ENCODE assay signal across 26 cellular contexts in the genomic region with DNA sequence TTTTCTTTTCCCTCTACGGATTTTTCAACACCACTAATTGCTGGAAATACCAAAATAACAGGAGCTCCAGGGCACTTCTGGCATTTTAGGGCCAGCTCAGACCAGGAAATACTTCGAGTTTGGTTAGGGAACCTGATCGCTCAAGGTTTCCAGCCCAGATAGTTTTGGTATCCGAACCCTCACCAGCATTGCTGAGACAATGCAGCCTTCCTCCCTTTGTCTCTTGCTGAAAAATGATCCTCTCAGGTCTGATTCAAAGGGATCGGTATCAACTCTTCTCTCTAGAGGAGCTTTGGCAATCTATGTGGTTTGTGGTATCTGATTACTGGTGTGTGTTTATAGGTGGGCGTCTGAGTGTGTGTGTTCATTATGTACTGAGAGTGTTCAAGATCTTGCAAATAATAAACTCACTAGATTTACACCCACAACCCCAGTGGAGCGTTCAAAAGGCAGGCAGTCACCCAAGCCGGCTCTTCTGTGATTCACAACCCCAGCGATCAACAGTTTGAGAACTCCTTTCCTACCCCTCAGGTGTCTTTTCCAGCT.
"Had no signal": no experiment of that assay in that cellular context is flagged by ENCODE, and none has a peak within 500 bp of the region (broad histone marks: within the 10 kb centered on the region; RNA-seq: fewer than 3 reads in every experiment).

No MANE protein-coding gene starts in this region.

- H3K27me3 Mint-ChIP-seq: activated CD4-positive, alpha-beta memory T cell treated with anti-CD3 and anti-CD28 coated beads for 36 hours; activated naive CD8-positive, alpha-beta T cell treated with anti-CD3 and anti-CD28 coated beads, Interleukin-2, amount 50 U/mL, for 24 hours; T-cell had no signal

- H3K36me3 Mint-ChIP-seq: activated CD4-positive, alpha-beta memory T cell treated with anti-CD3 and anti-CD28 coated beads for 36 hours; activated naive CD4-positive, alpha-beta T cell treated with anti-CD3 and anti-CD28 coated beads, Interleukin-2, amount 50 U/mL, for 72 hours; brain; T-cell had no signal

- H3K4me1 Mint-ChIP-seq: activated CD4-positive, alpha-beta T cell treated with anti-CD3 and anti-CD28 coated beads, Interleukin-2, amount 10 ng/mL, durations not matched to agents 7 days and 5 days; activated naive CD8-positive, alpha-beta T cell treated with anti-CD3 and anti-CD28 coated beads, Interleukin-2, amount 50 U/mL, for 24 hours; brain; T-cell had no signal

- H3K4me3 Mint-ChIP-seq: activated CD4-positive, alpha-beta memory T cell treated with anti-CD3 and anti-CD28 coated beads for 36 hours; activated CD4-positive, alpha-beta T cell treated with anti-CD3 and anti-CD28 coated beads, Interleukin-2, amount 10 ng/mL, durations not matched to agents 7 days and 5 days; activated naive CD8-positive, alpha-beta T cell treated with anti-CD3 and anti-CD28 coated beads, Interleukin-2, amount 50 U/mL, for 24 hours; activated T-cell treated with anti-CD3 and anti-CD28 coated beads, Interleukin-2, amount 50 U/mL, for 4 hours; brain; T-cell had no signal

- H3K27ac Mint-ChIP-seq: activated CD4-positive, alpha-beta memory T cell treated with anti-CD3 and anti-CD28 coated beads for 36 hours; activated CD4-positive, alpha-beta T cell treated with anti-CD3 and anti-CD28 coated beads, Interleukin-2, amount 10 ng/mL, durations not matched to agents 7 days and 5 days; activated naive CD4-positive, alpha-beta T cell treated with anti-CD3 and anti-CD28 coated beads, Interleukin-2, amount 50 U/mL, for 72 hours; activated naive CD8-positive, alpha-beta T cell treated with anti-CD3 and anti-CD28 coated beads, Interleukin-2, amount 50 U/mL, for 24 hours; brain; T-cell had no signal

- H3K9me3 Mint-ChIP-seq: activated CD4-positive, alpha-beta memory T cell treated with anti-CD3 and anti-CD28 coated beads for 36 hours; activated CD4-positive, alpha-beta T cell treated with anti-CD3 and anti-CD28 coated beads, Interleukin-2, amount 10 ng/mL, durations not matched to agents 7 days and 5 days; activated naive CD4-positive, alpha-beta T cell treated with anti-CD3 and anti-CD28 coated beads, Interleukin-2, amount 50 U/mL, for 72 hours; activated naive CD8-positive, alpha-beta T cell treated with anti-CD3 and anti-CD28 coated beads, Interleukin-2, amount 50 U/mL, for 24 hours; activated T-cell treated with anti-CD3 and anti-CD28 coated beads, Interleukin-2, amount 50 U/mL, for 4 hours had no signal

- H3K4me3 ChIP-seq: SK-N-MC had no signal

- H3K27ac ChIP-seq: KMS-11, SK-N-MC had no signal

- DNase-seq: activated CD4-positive, alpha-beta memory T cell treated with anti-CD3 and anti-CD28 coated beads for 36 hours; activated CD4-positive, alpha-beta T cell treated with anti-CD3 and anti-CD28 coated beads, Interleukin-2, amount 10 ng/mL, durations not matched to agents 7 days and 5 days; activated CD4-positive, CD25-positive, alpha-beta regulatory T cell; activated CD8-positive, alpha-beta memory T cell treated with anti-CD3 and anti-CD28 coated beads for 24 hours; activated effector memory CD4-positive, alpha-beta T cell treated with anti-CD3 and anti-CD28 coated beads, Interleukin-2, amount 50 U/mL, for 16 hours; activated naive CD4-positive, alpha-beta T cell treated with Interleukin-2 at 50 U/mL for 16 hours; activated naive CD8-positive, alpha-beta T cell treated with anti-CD3 and anti-CD28 coated beads, Interleukin-2, amount 50 U/mL, for 24 hours; activated T-cell treated with anti-CD3 and anti-CD28 coated beads, Interleukin-2, amount 50 U/mL, for 4 hours; amniotic stem cell; NCI-H1092; NCI-H1417; NCI-H1930; NCI-H345; NCI-H510A; NCI-H526 treated with DMSO at 0.1 percent for 48 hours; NCI-H82; NK-92 treated with Interleukin-12 subunit alpha and Interleukin-12 subunit beta, amount 100 ng/mL, for 24 hours; OCI-M1; RPMI8226; T-cell; T-helper 2 cell; T1000 had no signal

- H3K4me2 ChIP-seq: KMS-11 had no signal

- H3K9ac ChIP-seq: KMS-11 had no signal
